In genomic region chr2:240319855-240320560, GRCh38 we compare ENCODE assay signal across 9 cellular contexts.
DNase-seq lines count a peak whose midpoint lies in the region; ATAC-seq and TF ChIP-seq lines count a peak whose summit lies in the region.
"Had no signal": no experiment of that assay in that cellular context is flagged by ENCODE, and none has a peak within 500 bp of the region (broad histone marks: within the 10 kb centered on the region; RNA-seq: fewer than 3 reads in every experiment).

No MANE protein-coding gene starts in this region.

- no peak overlapping the region for H3K4me3 ChIP-seq in fibroblast of the aortic adventitia (ENCODE audit: low read depth, low read length)

- TF ChIP-seq CTCF in fibroblast of the aortic adventitia (IDR thresholded peaks at IDR 0.05; ENCODE audit: insufficient read depth, low read length): no peak
- no peak for TF ChIP-seq CTCF in omental fat pad (IDR thresholded peaks at IDR 0.05)

- ATAC-seq in omental fat pad (ENCODE audit: low FRiP score): peak; percentile 45

- DNase-seq in D341Med (ENCODE audit: low spot score): peak; percentile 17
- DNase-seq in RKO (ENCODE audit: low spot score): peak; percentile 27
- DNase-seq in fibroblast of the aortic adventitia (ENCODE audit: low read depth): peak; percentile 65
- DNase-seq in omental fat pad (ENCODE audit: low spot score): no peak
- no peak for DNase-seq in mucosa of gallbladder (ENCODE audit: low spot score)
- DNase-seq in DMS153 (lab: John Stamatoyannopoulos, UW): no peak
- DNase-seq in stimulated activated naive CD4-positive, alpha-beta T cell treated with Interleukin-2 at 50 U/mL for 16 hours (lab: John Stamatoyannopoulos, UW): no peak
- DNase-seq in activated CD8-positive, alpha-beta memory T cell treated with anti-CD3 and anti-CD28 coated beads for 24 hours: no peak
- DNase-seq: activated naive CD4-positive, alpha-beta T cell treated with anti-CD3 and anti-CD28 coated beads, Interleukin-2, amount 10 ng/mL, durations not matched to agents 7 days and 5 days had no signal

Comparison
In these comparisons a context has a peak if more than half of its experiments do, and no peak if none do; other contexts are left out.
1. DNase-seq: peak in D341Med (single experiment), RKO (single experiment) and fibroblast of the aortic adventitia (single experiment); none in omental fat pad (single experiment), mucosa of gallbladder (single experiment), DMS153 (single experiment), stimulated activated naive CD4-positive, alpha-beta T cell treated with Interleukin-2 at 50 U/mL for 16 hours (single experiment) and activated CD8-positive, alpha-beta memory T cell treated with anti-CD3 and anti-CD28 coated beads for 24 hours (single experiment).